ENCODE assay signal across 14 cellular contexts in genomic region chr4:20764353-20764752, GRCh38.
DNase-seq lines count a peak whose midpoint lies in the region; ATAC-seq and TF ChIP-seq lines count a peak whose summit lies in the region.
"Had no signal": no experiment of that assay in that cellular context is flagged by ENCODE, and none has a peak within 500 bp of the region (broad histone marks: within the 10 kb centered on the region; RNA-seq: fewer than 3 reads in every experiment).

No MANE protein-coding gene starts in this region.

- no peaks in the 10 kb centered on the region for H3K27me3 ChIP-seq in fibroblast of lung (ENCODE audit: control insufficient read depth, insufficient read depth, low read length)
- H3K27me3 ChIP-seq in ascending aorta, result no peaks in the 10 kb centered on the region
- H3K27me3 ChIP-seq: BLaER1 had no signal

- ATAC-seq in naive thymus-derived CD8-positive, alpha-beta T cell, result no peak
- ATAC-seq: Right ventricle myocardium inferior had no signal

- DNase-seq in ELR (ENCODE audit: low read depth), result peak; percentile 53
- DNase-seq in RPMI7951 (ENCODE audit: low read depth), result peak; percentile 47
- DNase-seq in fibroblast of lung (ENCODE audit: low read depth in 2 of 2), result peak; percentile 5 to 37
- DNase-seq in renal cortical epithelial cell (ENCODE audit: low read depth), result peak; percentile 12
- DNase-seq in putamen (ENCODE audit: low spot score), result no peak
- DNase-seq in naive thymus-derived CD8-positive, alpha-beta T cell, result no peak
- DNase-seq in ascending aorta (ENCODE audit: low spot score in 2 of 2), result no peak
- DNase-seq: CD8-positive, alpha-beta memory T cell; NCI-H1694; NCI-H446; NCI-H748 treated with DMSO at 0.1 percent for 48 hours had no signal

- H3K9me3 ChIP-seq in fibroblast of lung (ENCODE audit: control insufficient read depth, insufficient read depth, low read depth, low read length) (no peaks in the 10 kb centered on the region), ascending aorta (no peaks in the 10 kb centered on the region)
- H3K9me3 ChIP-seq: BLaER1 had no signal

- H3K4me3 ChIP-seq in fibroblast of lung (replicated peaks in 1 of 4; ENCODE audit: control extremely low read depth in 1 of 4, insufficient read depth in 1 of 4, low read depth in 3 of 4, low read length in 4 of 4), result no peak overlapping the region
- no peak overlapping the region for H3K4me3 ChIP-seq in ascending aorta
- H3K4me3 ChIP-seq: BLaER1, SK-N-MC had no signal

- no peak overlapping the region for H3K9ac ChIP-seq in fibroblast of lung (ENCODE audit: insufficient read depth, low read length)
- H3K9ac ChIP-seq: BLaER1 had no signal

- H3K36me3 ChIP-seq in fibroblast of lung (ENCODE audit: control insufficient read depth, insufficient read depth, low read length), result no peaks in the 10 kb centered on the region
- H3K36me3 ChIP-seq in ascending aorta, result no peaks in the 10 kb centered on the region
- H3K36me3 ChIP-seq: BLaER1 had no signal

- H3K27ac Mint-ChIP-seq in naive thymus-derived CD8-positive, alpha-beta T cell, result no peak overlapping the region
- H3K27ac Mint-ChIP-seq: CD8-positive, alpha-beta memory T cell had no signal

- H4K20me1 ChIP-seq in fibroblast of lung (ENCODE audit: control insufficient read depth, extremely low read depth, insufficient read depth, low read length), result no peaks in the 10 kb centered on the region
- H4K20me1 ChIP-seq: BLaER1 had no signal

- no peaks in the 10 kb centered on the region for H3K36me3 Mint-ChIP-seq in naive thymus-derived CD8-positive, alpha-beta T cell
- H3K36me3 Mint-ChIP-seq: CD8-positive, alpha-beta memory T cell had no signal

- H3K4me2 ChIP-seq in fibroblast of lung (ENCODE audit: extremely low read depth, insufficient read depth, low read length), result no peak overlapping the region
- H3K4me2 ChIP-seq: BLaER1 had no signal

- no peaks in the 10 kb centered on the region for H3K4me1 Mint-ChIP-seq in naive thymus-derived CD8-positive, alpha-beta T cell
- H3K4me1 Mint-ChIP-seq: CD8-positive, alpha-beta memory T cell had no signal

- H3K4me3 Mint-ChIP-seq in naive thymus-derived CD8-positive, alpha-beta T cell, result no peak overlapping the region
- H3K4me3 Mint-ChIP-seq: CD8-positive, alpha-beta memory T cell had no signal

- no peak overlapping the region for H2AFZ ChIP-seq in fibroblast of lung (ENCODE audit: low read length)

- POLR2A ChIA-PET in naive thymus-derived CD8-positive, alpha-beta T cell (lab: Charles Lee), result no interaction called here

- H3K4me1 ChIP-seq in fibroblast of lung (ENCODE audit: control insufficient read depth, extremely low read depth, insufficient read depth, low read length) (no peaks in the 10 kb centered on the region), ascending aorta (no peaks in the 10 kb centered on the region)
- H3K4me1 ChIP-seq: BLaER1 had no signal

- peaks cover 0 to 1% (median 0%) of the 10 kb centered on the region in 5 donors for H3K27me3 Mint-ChIP-seq in naive thymus-derived CD8-positive, alpha-beta T cell
- H3K27me3 Mint-ChIP-seq: CD8-positive, alpha-beta memory T cell had no signal

- H3K9me3 Mint-ChIP-seq in naive thymus-derived CD8-positive, alpha-beta T cell, result no peaks in the 10 kb centered on the region
- H3K9me3 Mint-ChIP-seq: CD8-positive, alpha-beta memory T cell had no signal

- TF ChIP-seq CTCF in fibroblast of lung (conservative IDR thresholded peaks at IDR 0.05 in 1 of 2, IDR thresholded peaks at IDR 0.05 in 1 of 2; ENCODE audit: low read depth in 1 of 2, low read length in 2 of 2), result no peak
- TF ChIP-seq CTCF in ascending aorta (IDR thresholded peaks at IDR 0.05), result no peak

- H3K27ac ChIP-seq in fibroblast of lung (ENCODE audit: insufficient read depth, low read length) (no peak overlapping the region), ascending aorta (no peak overlapping the region)
- H3K27ac ChIP-seq: BLaER1, SK-N-MC had no signal

- intact Hi-C loops in ascending aorta (cut with DNase I), result no loop called here

- no peaks in the 10 kb centered on the region for H3K79me2 ChIP-seq in fibroblast of lung (ENCODE audit: control insufficient read depth, insufficient read depth, low read length)

Comparison
In these comparisons a context has a peak if more than half of its experiments do, and no peak if none do; other contexts are left out.
1. DNase-seq: peak in ELR (single experiment), RPMI7951 (single experiment), fibroblast of lung (2 of 2) and renal cortical epithelial cell (single experiment); none in putamen (single experiment), naive thymus-derived CD8-positive, alpha-beta T cell (0 of 10) and ascending aorta (0 of 2).